25 cellular contexts compared by ENCODE assay signal in genomic region chr12:59446156-59446555, GRCh38.
"Had no signal": no experiment of that assay in that cellular context is flagged by ENCODE, and none has a peak within 500 bp of the region (broad histone marks: within the 10 kb centered on the region; RNA-seq: fewer than 3 reads in every experiment).

No MANE protein-coding gene starts in this region.

- H3K4me1 ChIP-seq: esophagus squamous epithelium, heart right ventricle, neural progenitor cell, parathyroid adenoma, stomach, thyroid gland had no signal

- H3K36me3 ChIP-seq: esophagus squamous epithelium, heart right ventricle, neural progenitor cell, stomach, thyroid gland had no signal

- H3K27me3 ChIP-seq: esophagus squamous epithelium, heart right ventricle, neural progenitor cell, stomach, thyroid gland had no signal

- ATAC-seq: effector memory CD8-positive, alpha-beta T cell; heart right ventricle; left lobe of liver; mucosa of descending colon; naive thymus-derived CD4-positive, alpha-beta T cell; sciatic nerve; stimulated activated effector memory CD8-positive, alpha-beta T cell treated with anti-CD3 and anti-CD28 coated beads, Interleukin-12 subunit alpha, Interleukin-12 subunit beta, amount 100 ng/mL, for 72 hours had no signal

- H3K4me2 ChIP-seq: neural progenitor cell had no signal

- H3K4me3 ChIP-seq: esophagus squamous epithelium, heart right ventricle, lung, mucosa of descending colon, neural progenitor cell, stomach, thyroid gland had no signal

- DNase-seq: cortex of kidney; effector memory CD8-positive, alpha-beta T cell; erythroblast; esophagus squamous epithelium; foreskin melanocyte; glutamatergic neuron; heart right ventricle; hypothalamus; immature natural killer cell; mucosa of descending colon; naive thymus-derived CD4-positive, alpha-beta T cell; stimulated activated CD4-positive, alpha-beta T cell treated with anti-CD3 and anti-CD28 coated beads, Interleukin-2, amount 100 ng/mL, for 24 hours; stimulated activated CD4-positive, alpha-beta T cell treated with anti-CD3 and anti-CD28 coated beads, Interleukin-4, amount 100 ng/mL, for 24 hours; stimulated activated naive CD4-positive, alpha-beta T cell treated with Interleukin-2 at 50 U/mL for 16 hours; stomach; thyroid gland; trophoblast cell had no signal

- H3K27ac ChIP-seq: esophagus squamous epithelium, heart right ventricle, neural progenitor cell, parathyroid adenoma, stomach, thyroid gland had no signal

- H3K9ac ChIP-seq: neural progenitor cell, parathyroid adenoma had no signal

- H3K9me3 ChIP-seq: mucosa of descending colon, thyroid gland had no signal

- H2AFZ ChIP-seq: neural progenitor cell, parathyroid adenoma had no signal

- FAIRE-seq: endometrium, keratinocyte had no signal

- H3K79me2 ChIP-seq: parathyroid adenoma had no signal
